ENCODE assay signal across 8 cellular contexts in the genomic region with DNA sequence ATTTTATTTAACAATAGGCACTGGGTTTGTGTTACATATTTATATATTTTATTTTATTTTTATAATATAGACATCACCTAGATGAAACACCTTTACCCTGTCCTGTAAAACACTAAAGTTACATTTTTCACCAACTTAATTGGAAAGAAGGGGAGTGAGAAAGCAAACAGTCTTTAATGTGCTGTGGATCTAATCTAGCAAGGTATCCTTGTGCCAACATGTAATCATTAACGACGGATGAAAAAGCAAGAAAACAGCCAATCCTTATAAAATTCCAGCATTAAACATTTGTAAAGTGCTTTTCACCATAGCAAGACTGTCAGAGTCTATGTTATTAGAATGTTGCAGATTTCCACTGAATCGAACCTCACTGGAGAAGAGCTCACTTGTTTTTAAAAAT.
"Had no signal": no experiment of that assay in that cellular context is flagged by ENCODE, and none has a peak within 500 bp of the region (broad histone marks: within the 10 kb centered on the region; RNA-seq: fewer than 3 reads in every experiment).

No MANE protein-coding gene starts in this region.

- H3K4me3 ChIP-seq: GM12878 had no signal

- DNase-seq: GDM1, GF-D8 had no signal

- FAIRE-seq: G401.6, GM12878, GM12891, GM12892, GM18507, GM19239 had no signal

- ATAC-seq: GM12878 had no signal
